Comparison of ENCODE assay signal across 9 cellular contexts in the genomic region with DNA sequence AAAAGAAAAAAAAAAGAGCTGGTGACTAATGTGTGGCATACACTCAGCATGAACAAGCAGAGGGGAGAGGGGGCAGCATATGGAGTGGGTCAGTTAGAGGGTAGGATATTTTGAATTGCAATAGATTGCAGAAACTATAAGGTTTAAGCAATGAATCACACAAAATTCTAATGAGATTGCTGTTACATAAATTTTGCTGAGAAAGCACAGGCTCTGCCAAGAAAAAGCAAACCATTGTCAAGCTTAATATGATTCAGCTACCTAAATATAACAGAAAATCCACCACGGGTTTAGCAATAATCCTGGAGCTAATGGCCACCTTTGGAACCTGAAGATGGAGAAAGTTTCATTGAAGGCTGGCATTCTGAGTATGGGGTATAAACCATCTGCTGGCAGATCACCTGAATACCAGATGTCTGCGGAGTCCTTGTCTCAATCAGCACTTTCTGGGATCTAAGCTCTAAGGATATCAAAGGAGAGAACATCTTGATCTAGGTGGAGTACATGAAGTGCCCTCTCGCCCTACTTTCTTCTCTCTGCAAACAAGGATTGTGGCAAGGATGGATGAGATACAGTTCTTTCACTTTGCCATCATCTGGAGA. TPM values are rescaled to one million over a fixed set of nuclear protein-coding genes. Genes with fewer than 3 reads are reported as not detected.
DNase-seq lines count a peak whose midpoint lies in the region; ATAC-seq and TF ChIP-seq lines count a peak whose summit lies in the region.
"Had no signal": no experiment of that assay in that cellular context is flagged by ENCODE, and none has a peak within 500 bp of the region (broad histone marks: within the 10 kb centered on the region; RNA-seq: fewer than 3 reads in every experiment).

No MANE protein-coding gene starts in this region.

- H3K4me1 Mint-ChIP-seq in natural killer cell, result peaks cover 0 to 10% of the 10 kb centered on the region in 2 donors
- peaks cover 0 to 12% of the 10 kb centered on the region in 2 donors for H3K4me1 Mint-ChIP-seq in natural killer cell treated with Interleukin-12 subunit alpha and Interleukin-12 subunit beta and Interleukin-15 and Interleukin-18, amount 100 ng/mL, for 72 hours (ENCODE audit: low read depth in 2 of 2)

- H3K27me3 Mint-ChIP-seq in natural killer cell (ENCODE audit: low read depth in 2 of 2), result no peaks in the 10 kb centered on the region
- no peaks in the 10 kb centered on the region for H3K27me3 Mint-ChIP-seq in natural killer cell treated with Interleukin-12 subunit alpha and Interleukin-12 subunit beta and Interleukin-15 and Interleukin-18, amount 100 ng/mL, for 72 hours

- DNase-seq in natural killer cell, result no peak
- no peak for DNase-seq in natural killer cell treated with Interleukin-12 subunit alpha and Interleukin-12 subunit beta and Interleukin-15 and Interleukin-18, amount 100 ng/mL, for 72 hours (ENCODE audit: low spot score)
- peak; percentile 75 for DNase-seq in brain pericyte (ENCODE audit: low read depth, low spot score)
- no peak for DNase-seq in left lobe of liver (ENCODE audit: low spot score)
- no peak for DNase-seq in NCI-H1092 (lab: John Stamatoyannopoulos, UW)
- DNase-seq in effector memory CD4-positive, alpha-beta T cell, result no peak
- no peak for DNase-seq in left colon
- DNase-seq: activated CD4-positive, alpha-beta T cell treated with anti-CD3 and anti-CD28 coated beads, Interleukin-2, amount 50 U/mL, for 1 hour had no signal

- intact Hi-C loops in natural killer cell (cut with micrococcal nuclease), result no loop called here
- intact Hi-C loops in left colon (cut with DNase I, micrococcal nuclease), result no loop called here

- no peaks in the 10 kb centered on the region for H3K4me1 ChIP-seq in effector memory CD4-positive, alpha-beta T cell (ENCODE audit: control insufficient read depth, insufficient read depth, low read length, poor library complexity, severe bottlenecking)

- peak overlapping the region; percentile 2 to 30 for H3K27ac Mint-ChIP-seq in natural killer cell
- peak overlapping the region in 1 of 2 donors; percentile 49 for H3K27ac Mint-ChIP-seq in natural killer cell treated with Interleukin-12 subunit alpha and Interleukin-12 subunit beta and Interleukin-15 and Interleukin-18, amount 100 ng/mL, for 72 hours

- peaks cover 32% of the 10 kb centered on the region for H3K36me3 ChIP-seq in effector memory CD4-positive, alpha-beta T cell (ENCODE audit: control insufficient read depth, insufficient read depth, low read length)

- no peak for TF ChIP-seq CTCF in natural killer cell (IDR thresholded peaks at IDR 0.05)

- no peak overlapping the region for H3K4me3 ChIP-seq in effector memory CD4-positive, alpha-beta T cell (ENCODE audit: insufficient read depth, low read depth, low read length, poor library complexity, severe bottlenecking)

- H3K9me3 Mint-ChIP-seq in natural killer cell, result no peaks in the 10 kb centered on the region
- no peaks in the 10 kb centered on the region for H3K9me3 Mint-ChIP-seq in natural killer cell treated with Interleukin-12 subunit alpha and Interleukin-12 subunit beta and Interleukin-15 and Interleukin-18, amount 100 ng/mL, for 72 hours

- no peaks in the 10 kb centered on the region for H3K9me3 ChIP-seq in effector memory CD4-positive, alpha-beta T cell (ENCODE audit: control insufficient read depth, low read length)

- no peak for ATAC-seq in natural killer cell
- no peak for ATAC-seq in natural killer cell treated with Interleukin-12 subunit alpha and Interleukin-12 subunit beta and Interleukin-15 and Interleukin-18, amount 100 ng/mL, for 72 hours
- ATAC-seq in left lobe of liver, result peak; percentile 24
- ATAC-seq in left colon, result no peak
- ATAC-seq in HG03135 (IDR thresholded peaks at IDR 0.05; ENCODE audit: unreplicated experiment), result no peak

- H3K27me3 ChIP-seq in effector memory CD4-positive, alpha-beta T cell (replicated peaks; ENCODE audit: control insufficient read depth, insufficient read depth, low read length, poor library complexity, severe bottlenecking), result no peaks in the 10 kb centered on the region

- H3K36me3 Mint-ChIP-seq in natural killer cell, result peaks cover 14% of the 10 kb centered on the region
- H3K36me3 Mint-ChIP-seq in natural killer cell treated with Interleukin-12 subunit alpha and Interleukin-12 subunit beta and Interleukin-15 and Interleukin-18, amount 100 ng/mL, for 72 hours, result peaks cover 14% of the 10 kb centered on the region

- H3K4me3 Mint-ChIP-seq in natural killer cell, result no peak overlapping the region
- no peak overlapping the region for H3K4me3 Mint-ChIP-seq in natural killer cell treated with Interleukin-12 subunit alpha and Interleukin-12 subunit beta and Interleukin-15 and Interleukin-18, amount 100 ng/mL, for 72 hours

- H3K27ac ChIP-seq in effector memory CD4-positive, alpha-beta T cell (ENCODE audit: insufficient read depth, low read length, poor library complexity, severe bottlenecking), result no peak overlapping the region

RNA-seq across cellular contexts. Expression of gene ANGPTL7, which starts 30.3 kb away (rescaled TPM):
- total RNA-seq in natural killer cell, result not detected
- total RNA-seq in natural killer cell treated with Interleukin-12 subunit alpha and Interleukin-12 subunit beta and Interleukin-15 and Interleukin-18, amount 100 ng/mL, for 72 hours, result not detected
- not detected for total RNA-seq in left lobe of liver
- total RNA-seq in left colon, result under 1 TPM; 0.34 to 0.81 TPM

RNA-seq across cellular contexts. Expression of gene EXOSC10, which starts 59.2 kb away (rescaled TPM):
- 10 to 100 TPM; 85.2 to 97.2 (median 94.9) TPM for total RNA-seq in natural killer cell
- total RNA-seq in natural killer cell treated with Interleukin-12 subunit alpha and Interleukin-12 subunit beta and Interleukin-15 and Interleukin-18, amount 100 ng/mL, for 72 hours, result 100 to 1,000 TPM in 1 of 2 donors, 10 to 100 TPM in 1; 69.6 to 120 TPM
- 17.2 TPM for total RNA-seq in left lobe of liver
- 10 to 100 TPM; 38.2 to 54.3 TPM for total RNA-seq in left colon
